Comparison of ENCODE assay signal across 11 cellular contexts in the genomic region with DNA sequence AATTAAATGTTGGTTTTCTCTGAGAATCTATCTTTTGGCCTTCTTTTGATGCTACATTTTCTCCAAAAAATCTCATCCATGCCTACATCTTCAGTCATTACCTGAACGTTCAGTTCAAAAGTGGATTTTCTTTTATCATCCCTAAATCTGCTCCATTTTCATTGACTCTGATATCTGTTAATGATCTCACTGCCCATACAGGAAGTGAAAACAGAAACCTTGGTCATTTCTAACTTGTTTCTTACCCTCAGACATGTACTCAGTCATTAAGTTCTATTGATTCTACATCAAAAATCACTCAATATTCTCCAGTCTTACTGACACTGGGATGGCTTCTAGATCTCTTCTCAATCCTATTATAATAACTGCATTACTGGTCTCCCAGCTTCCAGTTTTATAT. TPM values are rescaled to one million over a fixed set of nuclear protein-coding genes. Genes with fewer than 3 reads are reported as not detected.
DNase-seq lines count a peak whose midpoint lies in the region; ATAC-seq and TF ChIP-seq lines count a peak whose summit lies in the region.
"Had no signal": no experiment of that assay in that cellular context is flagged by ENCODE, and none has a peak within 500 bp of the region (broad histone marks: within the 10 kb centered on the region; RNA-seq: fewer than 3 reads in every experiment).

No MANE protein-coding gene starts in this region.

- no peak for TF ChIP-seq POLR2A in Peyer's patch (IDR thresholded peaks at IDR 0.05)

- H3K79me2 ChIP-seq in smooth muscle cell (ENCODE audit: low read depth) = peaks cover 10% of the 10 kb centered on the region

- H3K27me3 ChIP-seq in psoas muscle (ENCODE audit: insufficient read depth in 3 of 3, low read length in 2 of 3) (no peaks in the 10 kb centered on the region), smooth muscle cell (ENCODE audit: low read depth) (no peaks in the 10 kb centered on the region), Peyer's patch (no peaks in the 10 kb centered on the region)

- H3K27me3 Mint-ChIP-seq in central memory CD8-positive, alpha-beta T cell = no peaks in the 10 kb centered on the region

- H3F3A ChIP-seq in smooth muscle cell (ENCODE audit: low read depth) = no peaks in the 10 kb centered on the region

- no peak overlapping the region for H3K4me3 ChIP-seq in psoas muscle
- no peak overlapping the region for H3K4me3 ChIP-seq in smooth muscle cell
- H3K4me3 ChIP-seq in Peyer's patch = no peak overlapping the region

- peaks cover 4% of the 10 kb centered on the region for H3K36me3 Mint-ChIP-seq in central memory CD8-positive, alpha-beta T cell (ENCODE audit: insufficient read depth)

- H3K9me3 ChIP-seq in psoas muscle = no peaks in the 10 kb centered on the region
- no peaks in the 10 kb centered on the region for H3K9me3 ChIP-seq in smooth muscle cell (replicated peaks; ENCODE audit: low read depth)
- H3K9me3 ChIP-seq in Peyer's patch = no peaks in the 10 kb centered on the region

- H3K9me3 Mint-ChIP-seq in central memory CD8-positive, alpha-beta T cell = no peaks in the 10 kb centered on the region

- H2AFZ ChIP-seq in smooth muscle cell (ENCODE audit: low read depth) = no peak overlapping the region

- TF ChIP-seq CTCF in psoas muscle (IDR thresholded peaks at IDR 0.05) = no peak
- TF ChIP-seq CTCF in smooth muscle cell (IDR thresholded peaks at IDR 0.05; ENCODE audit: borderline replicate concordance, insufficient read depth, poor library complexity, severe bottlenecking) = no peak
- no peak for TF ChIP-seq CTCF in Peyer's patch (IDR thresholded peaks at IDR 0.05)
- no peak for TF ChIP-seq CTCF in RWPE1 (conservative IDR thresholded peaks at IDR 0.05; ENCODE audit: low read depth)

- DNase-seq in central memory CD8-positive, alpha-beta T cell (ENCODE audit: low spot score in 2 of 2) = no peak
- DNase-seq in psoas muscle = no peak
- no peak for DNase-seq in smooth muscle cell (lab: John Stamatoyannopoulos, UW; ENCODE audit: unreplicated experiment)
- DNase-seq in Peyer's patch = no peak
- no peak for DNase-seq in RWPE1 (ENCODE audit: low spot score)
- DNase-seq: GOT3; MV-4-11; stimulated activated CD4-positive, alpha-beta T cell treated with anti-CD3 and anti-CD28 coated beads, Interleukin-12 subunit alpha, Interleukin-12 subunit beta, amount 100 ng/mL, for 4 hours had no signal

- intact Hi-C loops in psoas muscle (cut with DNase I) = no loop called here

- peak overlapping the region; percentile 43 for H3K4me3 Mint-ChIP-seq in central memory CD8-positive, alpha-beta T cell

- 84 to 97% (median 95%) methylated on average over 1 of the region's 1 CpG for WGBS in psoas muscle, 3 donors
- WGBS in smooth muscle cell (ENCODE audit: low lambda C conversion rate) = 89% methylated on average over 1 of the region's 1 CpG

- no peak overlapping the region for H3K9ac ChIP-seq in smooth muscle cell (ENCODE audit: low read depth)

- ATAC-seq in GM18511 (IDR thresholded peaks at IDR 0.05; ENCODE audit: unreplicated experiment) (peak; percentile 96), GM21423 (IDR thresholded peaks at IDR 0.05; ENCODE audit: unreplicated experiment) (peak; percentile 96), HG03159 (IDR thresholded peaks at IDR 0.05; ENCODE audit: unreplicated experiment) (peak; percentile 96), psoas muscle (no peak)
- no peak for ATAC-seq in central memory CD8-positive, alpha-beta T cell (replicated peaks; ENCODE audit: extremely low read depth, poor library complexity, severe bottlenecking)

- peak overlapping the region; percentile 30 for H3K27ac Mint-ChIP-seq in central memory CD8-positive, alpha-beta T cell (ENCODE audit: low read depth)

- H3K4me1 Mint-ChIP-seq in central memory CD8-positive, alpha-beta T cell = peaks cover 75% of the 10 kb centered on the region

- CTCF ChIA-PET in RWPE1 (lab: Yijun Ruan, JAX) = no interaction called here

- H3K4me2 ChIP-seq in smooth muscle cell = no peak overlapping the region

- H3K4me1 ChIP-seq in psoas muscle (peaks cover 13% of the 10 kb centered on the region), smooth muscle cell (ENCODE audit: low read depth) (no peaks in the 10 kb centered on the region), Peyer's patch (peaks cover 0 to 4% (median 0%) of the 10 kb centered on the region in 4 donors)

- no peaks in the 10 kb centered on the region for H4K20me1 ChIP-seq in smooth muscle cell (ENCODE audit: low read depth)

- POLR2A ChIA-PET in RWPE1 (lab: Yijun Ruan, JAX; ENCODE audit: low non-redundant PET) = no interaction called here

- H3K36me3 ChIP-seq in psoas muscle (ENCODE audit: insufficient read depth in 1 of 2, low read depth in 1 of 2) = no peaks in the 10 kb centered on the region
- no peaks in the 10 kb centered on the region for H3K36me3 ChIP-seq in smooth muscle cell (ENCODE audit: low read depth)
- no peaks in the 10 kb centered on the region for H3K36me3 ChIP-seq in Peyer's patch

- no peak overlapping the region for H3K27ac ChIP-seq in psoas muscle
- no peak overlapping the region for H3K27ac ChIP-seq in smooth muscle cell (ENCODE audit: low read depth)
- no peak overlapping the region for H3K27ac ChIP-seq in Peyer's patch
- no peak overlapping the region for H3K27ac ChIP-seq in RWPE1

RNA-seq across cellular contexts. Expression of gene PRKACB, which starts 22.7 kb away (rescaled TPM):
- total RNA-seq in psoas muscle = 10 to 100 TPM in 3 of 4 donors, 1 to 10 TPM in 1; 4.9 to 24.5 (median 13.6) TPM
- polyA plus RNA-seq in psoas muscle = 1 to 10 TPM; 2.6 to 4.9 (median 3.3) TPM
- total RNA-seq in smooth muscle cell = 42.3 and 46.5 TPM in 2 replicates
- polyA plus RNA-seq in smooth muscle cell = 18.8 and 19.4 TPM in 2 replicates
- total RNA-seq in Peyer's patch = 10 to 100 TPM in 1 of 4 donors, 1 to 10 TPM in 3; 8.1 to 34.7 (median 8.8) TPM

Comparison
In these comparisons a context has a peak if more than half of its experiments do, and no peak if none do; other contexts are left out.
1. ATAC-seq: peak in GM18511 (single experiment), GM21423 (single experiment) and HG03159 (single experiment); none in central memory CD8-positive, alpha-beta T cell (single experiment) and psoas muscle (0 of 4).